1 cellular context compared by ENCODE assay signal in the genomic region with DNA sequence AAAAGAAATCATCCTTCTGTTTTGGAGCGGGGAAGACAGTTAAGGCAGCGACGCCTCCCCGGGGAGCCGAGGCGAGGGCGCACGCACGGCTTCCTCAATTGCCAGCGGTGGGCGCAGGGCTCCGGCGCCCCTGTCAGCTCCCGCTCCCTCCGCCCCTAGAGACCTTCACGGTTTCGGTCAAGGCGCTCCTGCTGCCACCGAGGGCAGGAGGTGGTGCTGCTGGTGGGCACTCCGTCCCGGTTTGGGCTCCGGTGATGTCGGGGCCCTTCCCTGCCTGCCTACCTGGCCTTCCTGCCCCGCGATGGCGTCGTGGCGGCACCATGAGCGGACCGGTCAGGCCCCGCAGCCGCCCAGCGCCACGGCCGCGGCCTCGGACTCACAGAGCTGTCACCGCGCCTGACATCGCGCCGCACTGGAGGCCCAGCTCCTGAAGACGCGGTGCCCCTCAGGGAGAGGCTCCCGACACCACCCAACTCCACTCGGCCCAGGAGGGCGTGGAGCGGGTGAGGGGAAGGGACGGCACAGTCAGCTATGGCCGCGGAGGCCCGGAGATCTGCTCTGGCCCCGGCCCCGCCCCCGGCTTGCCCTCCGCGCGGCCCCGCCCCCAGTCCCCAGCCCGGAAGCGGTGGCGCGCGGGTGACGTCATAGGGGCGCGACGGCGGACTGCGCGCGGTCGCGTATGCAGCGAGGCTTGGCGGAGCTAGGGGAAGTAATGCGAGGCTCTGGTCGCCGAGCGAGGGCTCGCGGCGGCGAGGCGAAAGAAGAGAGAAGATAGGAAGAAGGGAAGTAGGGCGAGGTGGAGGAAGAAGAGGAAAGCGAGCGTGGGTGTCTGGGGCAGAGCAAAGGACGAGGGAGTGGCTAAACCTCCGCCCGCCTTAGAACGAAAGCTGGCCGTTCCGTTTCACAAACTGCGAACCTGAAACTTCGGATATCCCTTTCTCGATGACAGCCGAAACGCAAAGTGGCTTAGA.
TF ChIP-seq lines count a peak whose summit lies in the region.

A gene with protein sequence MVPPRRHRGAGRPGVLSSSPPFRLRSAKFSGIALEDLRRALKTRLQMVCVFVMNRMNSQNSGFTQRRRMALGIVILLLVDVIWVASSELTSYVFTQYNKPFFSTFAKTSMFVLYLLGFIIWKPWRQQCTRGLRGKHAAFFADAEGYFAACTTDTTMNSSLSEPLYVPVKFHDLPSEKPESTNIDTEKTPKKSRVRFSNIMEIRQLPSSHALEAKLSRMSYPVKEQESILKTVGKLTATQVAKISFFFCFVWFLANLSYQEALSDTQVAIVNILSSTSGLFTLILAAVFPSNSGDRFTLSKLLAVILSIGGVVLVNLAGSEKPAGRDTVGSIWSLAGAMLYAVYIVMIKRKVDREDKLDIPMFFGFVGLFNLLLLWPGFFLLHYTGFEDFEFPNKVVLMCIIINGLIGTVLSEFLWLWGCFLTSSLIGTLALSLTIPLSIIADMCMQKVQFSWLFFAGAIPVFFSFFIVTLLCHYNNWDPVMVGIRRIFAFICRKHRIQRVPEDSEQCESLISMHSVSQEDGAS (minus strand): TSS at position 555 of the 971 bp plus-strand sequence. CDS start 233 bp downstream, at position 322.

TF ChIP-seq in K562, 482 proteins besides CTCF, POLR2A, EP300 and RAD21 (continued from another document and continues in another):
- TF ChIP-seq, protein P1, sequence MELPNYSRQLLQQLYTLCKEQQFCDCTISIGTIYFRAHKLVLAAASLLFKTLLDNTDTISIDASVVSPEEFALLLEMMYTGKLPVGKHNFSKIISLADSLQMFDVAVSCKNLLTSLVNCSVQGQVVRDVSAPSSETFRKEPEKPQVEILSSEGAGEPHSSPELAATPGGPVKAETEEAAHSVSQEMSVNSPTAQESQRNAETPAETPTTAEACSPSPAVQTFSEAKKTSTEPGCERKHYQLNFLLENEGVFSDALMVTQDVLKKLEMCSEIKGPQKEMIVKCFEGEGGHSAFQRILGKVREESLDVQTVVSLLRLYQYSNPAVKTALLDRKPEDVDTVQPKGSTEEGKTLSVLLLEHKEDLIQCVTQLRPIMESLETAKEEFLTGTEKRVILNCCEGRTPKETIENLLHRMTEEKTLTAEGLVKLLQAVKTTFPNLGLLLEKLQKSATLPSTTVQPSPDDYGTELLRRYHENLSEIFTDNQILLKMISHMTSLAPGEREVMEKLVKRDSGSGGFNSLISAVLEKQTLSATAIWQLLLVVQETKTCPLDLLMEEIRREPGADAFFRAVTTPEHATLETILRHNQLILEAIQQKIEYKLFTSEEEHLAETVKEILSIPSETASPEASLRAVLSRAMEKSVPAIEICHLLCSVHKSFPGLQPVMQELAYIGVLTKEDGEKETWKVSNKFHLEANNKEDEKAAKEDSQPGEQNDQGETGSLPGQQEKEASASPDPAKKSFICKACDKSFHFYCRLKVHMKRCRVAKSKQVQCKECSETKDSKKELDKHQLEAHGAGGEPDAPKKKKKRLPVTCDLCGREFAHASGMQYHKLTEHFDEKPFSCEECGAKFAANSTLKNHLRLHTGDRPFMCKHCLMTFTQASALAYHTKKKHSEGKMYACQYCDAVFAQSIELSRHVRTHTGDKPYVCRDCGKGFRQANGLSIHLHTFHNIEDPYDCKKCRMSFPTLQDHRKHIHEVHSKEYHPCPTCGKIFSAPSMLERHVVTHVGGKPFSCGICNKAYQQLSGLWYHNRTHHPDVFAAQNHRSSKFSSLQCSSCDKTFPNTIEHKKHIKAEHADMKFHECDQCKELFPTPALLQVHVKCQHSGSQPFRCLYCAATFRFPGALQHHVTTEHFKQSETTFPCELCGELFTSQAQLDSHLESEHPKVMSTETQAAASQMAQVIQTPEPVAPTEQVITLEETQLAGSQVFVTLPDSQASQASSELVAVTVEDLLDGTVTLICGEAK (IDR thresholded peaks at IDR 0.05) = peak; percentile 81
- TF ChIP-seq, protein P1 (CRISPR knock-in tag; IDR thresholded peaks at IDR 0.05) = no peak
- TF ChIP-seq, protein P2, sequence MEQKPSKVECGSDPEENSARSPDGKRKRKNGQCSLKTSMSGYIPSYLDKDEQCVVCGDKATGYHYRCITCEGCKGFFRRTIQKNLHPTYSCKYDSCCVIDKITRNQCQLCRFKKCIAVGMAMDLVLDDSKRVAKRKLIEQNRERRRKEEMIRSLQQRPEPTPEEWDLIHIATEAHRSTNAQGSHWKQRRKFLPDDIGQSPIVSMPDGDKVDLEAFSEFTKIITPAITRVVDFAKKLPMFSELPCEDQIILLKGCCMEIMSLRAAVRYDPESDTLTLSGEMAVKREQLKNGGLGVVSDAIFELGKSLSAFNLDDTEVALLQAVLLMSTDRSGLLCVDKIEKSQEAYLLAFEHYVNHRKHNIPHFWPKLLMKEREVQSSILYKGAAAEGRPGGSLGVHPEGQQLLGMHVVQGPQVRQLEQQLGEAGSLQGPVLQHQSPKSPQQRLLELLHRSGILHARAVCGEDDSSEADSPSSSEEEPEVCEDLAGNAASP (IDR thresholded peaks at IDR 0.05) = no peak
- TF ChIP-seq MTF1 (CRISPR knock-in tag; IDR thresholded peaks at IDR 0.05; ENCODE audit: borderline replicate concordance) (no peak), HDAC3 (IDR thresholded peaks at IDR 0.05; ENCODE audit: borderline replicate concordance, partially characterized antibody) (no peak), SUPT5H (IDR thresholded peaks at IDR 0.05) (peak; percentile 99), NFIX (CRISPR knock-in tag; IDR thresholded peaks at IDR 0.05; ENCODE audit: low read depth) (no peak), SMAD2 (IDR thresholded peaks at IDR 0.05; ENCODE audit: low read depth, low read length) (no peak), ZNF184 (CRISPR knock-in tag; IDR thresholded peaks at IDR 0.05) (no peak), MCM5 (IDR thresholded peaks at IDR 0.05; ENCODE audit: low read depth) (no peak), ASH1L (IDR thresholded peaks at IDR 0.05; ENCODE audit: borderline replicate concordance, low read depth, partially characterized antibody) (no peak), KAT8 (IDR thresholded peaks at IDR 0.05; ENCODE audit: low read depth) (0 out of 2 replicates have a peak, but pooled peaks have one; percentile 40), ZNF717 (CRISPR knock-in tag; IDR thresholded peaks at IDR 0.05) (no peak), L3MBTL2 (IDR thresholded peaks at IDR 0.05) (peak; percentile 72), ETV1 (tag; conservative IDR thresholded peaks at IDR 0.05; ENCODE audit: low read depth) (peak; percentile 61), ZNF444 (CRISPR knock-in tag; IDR thresholded peaks at IDR 0.05) (no peak)
- TF ChIP-seq, protein P3, sequence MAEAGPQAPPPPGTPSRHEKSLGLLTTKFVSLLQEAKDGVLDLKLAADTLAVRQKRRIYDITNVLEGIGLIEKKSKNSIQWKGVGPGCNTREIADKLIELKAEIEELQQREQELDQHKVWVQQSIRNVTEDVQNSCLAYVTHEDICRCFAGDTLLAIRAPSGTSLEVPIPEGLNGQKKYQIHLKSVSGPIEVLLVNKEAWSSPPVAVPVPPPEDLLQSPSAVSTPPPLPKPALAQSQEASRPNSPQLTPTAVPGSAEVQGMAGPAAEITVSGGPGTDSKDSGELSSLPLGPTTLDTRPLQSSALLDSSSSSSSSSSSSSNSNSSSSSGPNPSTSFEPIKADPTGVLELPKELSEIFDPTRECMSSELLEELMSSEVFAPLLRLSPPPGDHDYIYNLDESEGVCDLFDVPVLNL (CRISPR knock-in tag; IDR thresholded peaks at IDR 0.05; ENCODE audit: low read depth) = 0 out of 2 replicates have a peak, but pooled peaks have one; percentile 65
- TF ChIP-seq, protein P4, sequence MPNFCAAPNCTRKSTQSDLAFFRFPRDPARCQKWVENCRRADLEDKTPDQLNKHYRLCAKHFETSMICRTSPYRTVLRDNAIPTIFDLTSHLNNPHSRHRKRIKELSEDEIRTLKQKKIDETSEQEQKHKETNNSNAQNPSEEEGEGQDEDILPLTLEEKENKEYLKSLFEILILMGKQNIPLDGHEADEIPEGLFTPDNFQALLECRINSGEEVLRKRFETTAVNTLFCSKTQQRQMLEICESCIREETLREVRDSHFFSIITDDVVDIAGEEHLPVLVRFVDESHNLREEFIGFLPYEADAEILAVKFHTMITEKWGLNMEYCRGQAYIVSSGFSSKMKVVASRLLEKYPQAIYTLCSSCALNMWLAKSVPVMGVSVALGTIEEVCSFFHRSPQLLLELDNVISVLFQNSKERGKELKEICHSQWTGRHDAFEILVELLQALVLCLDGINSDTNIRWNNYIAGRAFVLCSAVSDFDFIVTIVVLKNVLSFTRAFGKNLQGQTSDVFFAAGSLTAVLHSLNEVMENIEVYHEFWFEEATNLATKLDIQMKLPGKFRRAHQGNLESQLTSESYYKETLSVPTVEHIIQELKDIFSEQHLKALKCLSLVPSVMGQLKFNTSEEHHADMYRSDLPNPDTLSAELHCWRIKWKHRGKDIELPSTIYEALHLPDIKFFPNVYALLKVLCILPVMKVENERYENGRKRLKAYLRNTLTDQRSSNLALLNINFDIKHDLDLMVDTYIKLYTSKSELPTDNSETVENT (CRISPR knock-in tag; IDR thresholded peaks at IDR 0.05) = no peak; the same call in 1 of the 2 replicates
- TF ChIP-seq, protein P5, sequence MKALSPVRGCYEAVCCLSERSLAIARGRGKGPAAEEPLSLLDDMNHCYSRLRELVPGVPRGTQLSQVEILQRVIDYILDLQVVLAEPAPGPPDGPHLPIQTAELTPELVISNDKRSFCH (CRISPR knock-in tag; IDR thresholded peaks at IDR 0.05) = no peak
- TF ChIP-seq, protein P5 (tag; IDR thresholded peaks at IDR 0.05) = peak; percentile 47; the same call in 1 of the 2 replicates
- TF ChIP-seq, protein P6, sequence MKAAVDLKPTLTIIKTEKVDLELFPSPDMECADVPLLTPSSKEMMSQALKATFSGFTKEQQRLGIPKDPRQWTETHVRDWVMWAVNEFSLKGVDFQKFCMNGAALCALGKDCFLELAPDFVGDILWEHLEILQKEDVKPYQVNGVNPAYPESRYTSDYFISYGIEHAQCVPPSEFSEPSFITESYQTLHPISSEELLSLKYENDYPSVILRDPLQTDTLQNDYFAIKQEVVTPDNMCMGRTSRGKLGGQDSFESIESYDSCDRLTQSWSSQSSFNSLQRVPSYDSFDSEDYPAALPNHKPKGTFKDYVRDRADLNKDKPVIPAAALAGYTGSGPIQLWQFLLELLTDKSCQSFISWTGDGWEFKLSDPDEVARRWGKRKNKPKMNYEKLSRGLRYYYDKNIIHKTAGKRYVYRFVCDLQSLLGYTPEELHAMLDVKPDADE (conservative IDR thresholded peaks at IDR 0.05; ENCODE audit: control insufficient read depth, low read depth, low read length) = peak; percentile 69
- TF ChIP-seq, protein P7, sequence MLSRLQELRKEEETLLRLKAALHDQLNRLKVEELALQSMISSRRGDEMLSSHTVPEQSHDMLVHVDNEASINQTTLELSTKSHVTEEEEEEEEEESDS (CRISPR knock-in tag; IDR thresholded peaks at IDR 0.05) = no peak
- TF ChIP-seq, protein P8, sequence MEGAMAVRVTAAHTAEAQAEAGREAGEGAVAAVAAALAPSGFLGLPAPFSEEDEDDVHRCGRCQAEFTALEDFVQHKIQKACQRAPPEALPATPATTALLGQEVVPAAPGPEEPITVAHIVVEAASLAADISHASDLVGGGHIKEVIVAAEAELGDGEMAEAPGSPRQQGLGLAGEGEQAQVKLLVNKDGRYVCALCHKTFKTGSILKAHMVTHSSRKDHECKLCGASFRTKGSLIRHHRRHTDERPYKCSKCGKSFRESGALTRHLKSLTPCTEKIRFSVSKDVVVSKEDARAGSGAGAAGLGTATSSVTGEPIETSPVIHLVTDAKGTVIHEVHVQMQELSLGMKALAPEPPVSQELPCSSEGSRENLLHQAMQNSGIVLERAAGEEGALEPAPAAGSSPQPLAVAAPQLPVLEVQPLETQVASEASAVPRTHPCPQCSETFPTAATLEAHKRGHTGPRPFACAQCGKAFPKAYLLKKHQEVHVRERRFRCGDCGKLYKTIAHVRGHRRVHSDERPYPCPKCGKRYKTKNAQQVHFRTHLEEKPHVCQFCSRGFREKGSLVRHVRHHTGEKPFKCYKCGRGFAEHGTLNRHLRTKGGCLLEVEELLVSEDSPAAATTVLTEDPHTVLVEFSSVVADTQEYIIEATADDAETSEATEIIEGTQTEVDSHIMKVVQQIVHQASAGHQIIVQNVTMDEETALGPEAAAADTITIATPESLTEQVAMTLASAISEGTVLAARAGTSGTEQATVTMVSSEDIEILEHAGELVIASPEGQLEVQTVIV (CRISPR knock-in tag; IDR thresholded peaks at IDR 0.05; ENCODE audit: borderline replicate concordance) = no peak
- TF ChIP-seq, protein P9, sequence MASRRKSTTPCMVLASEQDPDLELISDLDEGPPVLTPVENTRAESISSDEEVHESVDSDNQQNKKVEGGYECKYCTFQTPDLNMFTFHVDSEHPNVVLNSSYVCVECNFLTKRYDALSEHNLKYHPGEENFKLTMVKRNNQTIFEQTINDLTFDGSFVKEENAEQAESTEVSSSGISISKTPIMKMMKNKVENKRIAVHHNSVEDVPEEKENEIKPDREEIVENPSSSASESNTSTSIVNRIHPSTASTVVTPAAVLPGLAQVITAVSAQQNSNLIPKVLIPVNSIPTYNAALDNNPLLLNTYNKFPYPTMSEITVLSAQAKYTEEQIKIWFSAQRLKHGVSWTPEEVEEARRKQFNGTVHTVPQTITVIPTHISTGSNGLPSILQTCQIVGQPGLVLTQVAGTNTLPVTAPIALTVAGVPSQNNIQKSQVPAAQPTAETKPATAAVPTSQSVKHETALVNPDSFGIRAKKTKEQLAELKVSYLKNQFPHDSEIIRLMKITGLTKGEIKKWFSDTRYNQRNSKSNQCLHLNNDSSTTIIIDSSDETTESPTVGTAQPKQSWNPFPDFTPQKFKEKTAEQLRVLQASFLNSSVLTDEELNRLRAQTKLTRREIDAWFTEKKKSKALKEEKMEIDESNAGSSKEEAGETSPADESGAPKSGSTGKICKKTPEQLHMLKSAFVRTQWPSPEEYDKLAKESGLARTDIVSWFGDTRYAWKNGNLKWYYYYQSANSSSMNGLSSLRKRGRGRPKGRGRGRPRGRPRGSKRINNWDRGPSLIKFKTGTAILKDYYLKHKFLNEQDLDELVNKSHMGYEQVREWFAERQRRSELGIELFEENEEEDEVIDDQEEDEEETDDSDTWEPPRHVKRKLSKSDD (conservative IDR thresholded peaks at IDR 0.05; ENCODE audit: low read length) = no peak
